In genomic region chr3:149969110-149969944, GRCh38 we compare ENCODE assay signal across 8 cellular contexts. TPM values are rescaled to one million over a fixed set of nuclear protein-coding genes. Genes with fewer than 3 reads are reported as not detected.
DNase-seq lines count a peak whose midpoint lies in the region; ATAC-seq, FAIRE-seq and TF ChIP-seq lines count a peak whose summit lies in the region.

No MANE protein-coding gene starts in this region.

- H3K4me1 ChIP-seq in GM23338 (ENCODE audit: insufficient read depth) (peaks cover 35% of the 10 kb centered on the region), GM12878 (ENCODE audit: control insufficient read depth, insufficient read depth, low read length) (no peaks in the 10 kb centered on the region), iPS DF 6.9 (ENCODE audit: control insufficient read depth, insufficient read depth, low read length) (no peaks in the 10 kb centered on the region)

- peak overlapping the region; percentile 91 for H3K4me3 Mint-ChIP-seq in GM23338

- RAD21 ChIA-PET in GM12878 (lab: Charles Lee; ENCODE audit: unreplicated experiment): interaction anchor here (0.7 to 9.3 kb wide), 7 partner anchors 12 to 214 kb away, joined by 3 to 111 read pairs (median 4); no protein-coding TSS in a partner anchor

- DNase-seq in AG08395 (ENCODE audit: low spot score): peak; percentile 70
- DNase-seq in GM23338 (ENCODE audit: low spot score): peak; percentile 94
- DNase-seq in NCI-H510A treated with DMSO at 0.1 percent for 48 hours (lab: John Stamatoyannopoulos, UW): peak; percentile 86
- DNase-seq in GM12878 (ENCODE audit: low read depth, low spot score): no peak
- no peak for DNase-seq in iPS DF 6.9 (ENCODE audit: low read depth, low spot score)
- DNase-seq in retina: peak; percentile 76
- DNase-seq in cortex of kidney (lab: John Stamatoyannopoulos, UW): no peak

- TF ChIP-seq POLR2A in GM12878 (IDR thresholded peaks at IDR 0.05; ENCODE audit: low read depth, low read length): no peak

- in situ Hi-C loops in GM12878 (cut with MboI): loop anchor here (5.0 to 25.0 kb wide), 3 partner anchors 213 to 543 kb away; no protein-coding TSS in a partner anchor

- peak overlapping the region; percentile 64 for H3K4me3 ChIP-seq in GM23338
- H3K4me3 ChIP-seq in GM12878: peak overlapping the region; percentile 66; the same call in 1 of the 2 replicates
- H3K4me3 ChIP-seq in iPS DF 6.9 (ENCODE audit: low read length): peak overlapping the region; percentile 77; the same call in 1 of the 2 replicates

- H3F3A ChIP-seq in GM23338 (replicated peaks; ENCODE audit: low read depth): no peaks in the 10 kb centered on the region

- H3K36me3 Mint-ChIP-seq in GM23338 (ENCODE audit: low read depth): peaks cover 54% of the 10 kb centered on the region

- H3K27me3 ChIP-seq in GM23338 (ENCODE audit: insufficient read depth): no peaks in the 10 kb centered on the region
- H3K27me3 ChIP-seq in GM12878 (replicated peaks in 1 of 2; ENCODE audit: control insufficient read depth in 2 of 2, insufficient read depth in 2 of 2, low read length in 1 of 2): 0 out of 4 replicates have a peak, but pooled peaks cover 0 to 4% of the 10 kb centered on the region in 2 experiments
- no peaks in the 10 kb centered on the region for H3K27me3 ChIP-seq in iPS DF 6.9 (ENCODE audit: control insufficient read depth, insufficient read depth, low read length)

- no peak for TF ChIP-seq RAD21 in GM12878 (IDR thresholded peaks at IDR 0.05; ENCODE audit: insufficient read depth, low read depth, low read length)

- 85% methylated on average over 16 of the region's 16 CpGs for WGBS in GM12878 (ENCODE audit: insufficient coverage, insufficient replicate concordance, low lambda C conversion rate, missing lambda C conversion rate)
- no CpG with 5 or more reads among the region's 16 CpGs for WGBS in iPS DF 6.9 (ENCODE audit: insufficient coverage, insufficient read length)

- peaks cover 54% of the 10 kb centered on the region for H3K4me1 Mint-ChIP-seq in GM23338

- intact Hi-C loops in GM12878 (cut with micrococcal nuclease; ENCODE audit: unreplicated experiment): loop anchor here (10.0 kb wide), 1 partner anchor 525 kb away; no protein-coding TSS in a partner anchor

- H3K9me3 ChIP-seq in GM12878 (replicated peaks; ENCODE audit: control insufficient read depth, insufficient read depth, low read length) (no peaks in the 10 kb centered on the region), iPS DF 6.9 (ENCODE audit: control insufficient read depth, insufficient read depth, low read length) (no peaks in the 10 kb centered on the region)

- H3K36me3 ChIP-seq in GM23338 (ENCODE audit: insufficient read depth) (peaks cover 3% of the 10 kb centered on the region; the same call in 1 of the 2 replicates), GM12878 (ENCODE audit: control insufficient read depth in 2 of 2, insufficient read depth in 2 of 2, low read length in 1 of 2) (no peaks in the 10 kb centered on the region), iPS DF 6.9 (ENCODE audit: control insufficient read depth, insufficient read depth, low read length) (peaks cover 9% of the 10 kb centered on the region; the same call in 1 of the 2 replicates)

- SMC1A ChIA-PET in GM12878 (lab: Charles Lee; ENCODE audit: uncharacterized antibody, unreplicated experiment): interaction anchor here (0.8 to 5.7 kb wide), 10 partner anchors 18 to 526 kb away, joined by 3 to 90 read pairs (median 4); no protein-coding TSS in a partner anchor

- H3K27ac ChIP-seq in GM23338 (ENCODE audit: low read depth) (peak overlapping the region; percentile 96), GM12878 (ENCODE audit: control insufficient read depth, insufficient read depth) (no peak overlapping the region), iPS DF 6.9 (ENCODE audit: low read length) (no peak overlapping the region)

- POLR2A ChIA-PET in GM12878 (lab: Charles Lee): interaction anchor here (0.6 to 0.7 kb wide), 2 partner anchors 793 to 926 kb away, joined by 3 to 4 read pairs; no protein-coding TSS in a partner anchor

- no TSS peak for BruUV-seq in GM12878 (replicated peaks; lab: Mats Ljungman, UMichigan)

- H3K9ac ChIP-seq in GM12878 (ENCODE audit: control insufficient read depth, insufficient read depth, low read length): no peak overlapping the region; the same call in 1 of the 2 replicates

- H3K27me3 Mint-ChIP-seq in GM23338 (ENCODE audit: insufficient read depth, low read depth, poor library complexity): peaks cover 16% of the 10 kb centered on the region

- CTCF ChIA-PET in GM12878 (lab: Yijun Ruan, JAX): interaction anchor here (0.7 to 8.0 kb wide), 13 partner anchors 8 to 254 kb away, joined by 3 to 128 read pairs (median 6); no protein-coding TSS in a partner anchor

- H3K27ac Mint-ChIP-seq in GM23338: peak overlapping the region; percentile 99

- H4K20me1 ChIP-seq in GM23338 (replicated peaks; ENCODE audit: insufficient read depth) (peaks cover 6% of the 10 kb centered on the region; the same call in 1 of the 2 replicates), GM12878 (ENCODE audit: control insufficient read depth, insufficient read depth) (no peaks in the 10 kb centered on the region)

- no peaks in the 10 kb centered on the region for H3K9me2 ChIP-seq in GM23338 (ENCODE audit: insufficient read depth)

- H2AFZ ChIP-seq in GM23338: no peak overlapping the region
- peak overlapping the region; percentile 85 for H2AFZ ChIP-seq in GM12878 (ENCODE audit: control insufficient read depth, low read depth, low read length)

- no peaks in the 10 kb centered on the region; the same call in none of the 3 replicates for H3K9me3 Mint-ChIP-seq in GM23338

- TF ChIP-seq EP300 in GM12878 (IDR thresholded peaks at IDR 0.05; ENCODE audit: borderline replicate concordance in 1 of 2, control insufficient read depth in 1 of 2, low read depth in 2 of 2, low read length in 2 of 2): no peak

- 0 out of 4 replicates have a peak, but pooled peaks of 1 of the 2 experiments have one; percentile 10 for TF ChIP-seq CTCF in GM23338 (conservative IDR thresholded peaks at IDR 0.05; ENCODE audit: low read depth in 2 of 2)
- no peak for TF ChIP-seq CTCF in GM12878 (IDR thresholded peaks at IDR 0.05 in 2 of 3, conservative IDR thresholded peaks at IDR 0.05 in 1 of 3; ENCODE audit: control insufficient read depth in 2 of 3, extremely low read depth in 1 of 3, insufficient read depth in 1 of 3, low read depth in 3 of 3, low read length in 3 of 3)

- H3K79me2 ChIP-seq in GM23338 (replicated peaks; ENCODE audit: insufficient read depth) (peaks cover 75% of the 10 kb centered on the region), GM12878 (ENCODE audit: control insufficient read depth, insufficient read depth, low read length) (peaks cover 5% of the 10 kb centered on the region)

- FAIRE-seq in GM12878 (lab: Jason Lieb, UNC): peak; percentile 65

- ATAC-seq in GM23338 (peak; percentile 46), GM12878 (no peak; the same call in 2 of the 3 replicates), HG02973 (IDR thresholded peaks at IDR 0.05; ENCODE audit: unreplicated experiment) (no peak)

- H3K4me2 ChIP-seq in GM23338: peak overlapping the region; percentile 81
- H3K4me2 ChIP-seq in GM12878 (ENCODE audit: control insufficient read depth, insufficient read depth): peak overlapping the region; percentile 92

TF ChIP-seq in GM23338, 12 proteins besides CTCF, POLR2A, EP300 and RAD21 (continues in another document):
- TF ChIP-seq EZH2phosphoT487 (IDR thresholded peaks at IDR 0.05; ENCODE audit: unreplicated experiment) (no peak), ZNF331 (CRISPR knock-in tag; IDR thresholded peaks at IDR 0.05; ENCODE audit: low read depth) (no peak)

TF ChIP-seq in GM12878, 131 proteins besides CTCF, POLR2A, EP300 and RAD21:
- no peak for TF ChIP-seq IKZF2 (IDR thresholded peaks at IDR 0.05)
- TF ChIP-seq ATF7 (IDR thresholded peaks at IDR 0.05; ENCODE audit: low read depth): no peak
- TF ChIP-seq MLLT1 (IDR thresholded peaks at IDR 0.05): 0 out of 2 replicates have a peak, but pooled peaks have one; percentile 21

RNA-seq across cellular contexts. Expression of gene PFN2, which starts 1.4 kb away (rescaled TPM):
- total RNA-seq in GM23338 (2014; rRNA removed; shearing (Covaris generic)): 200 and 212 TPM in 2 replicates
- polyA plus RNA-seq in GM23338 (2016; fragmentation: Nextera tagmentation; extraction: Ambion mirVana) (173 and 183 TPM in 2 replicates), GM12878 (2011; rRNA removed) (78.9 and 107 TPM in 2 replicates), GM12878 (2014; fragmentation: Illumina TruSeq; extraction: Trizol) (4.4 and 7.7 TPM in 2 replicates), GM12878 (2014; fragmentation: Nextera tagmentation; extraction: Ambion mirVana) (1 to 10 TPM; 4.9 to 6.7 TPM), GM12878 (2014; rRNA removed) (4.5 and 4.6 TPM in 2 replicates), GM12878 (2016; fragmentation: Nextera tagmentation; extraction: Ambion mirVana) (10 to 100 TPM in 1 of 2 experiments, 1 to 10 TPM in 1; 8.9 to 11.2 TPM)
- total RNA-seq in GM12878 (2013; cell fraction: nucleolus; rRNA removed): 31.9 TPM in 2 replicates
- total RNA-seq in GM12878 (2014; rRNA removed) (3.1 and 3.2 TPM in 2 replicates), GM12878 (2014; rRNA removed; fragmentation: Illumina TruSeq; extraction: Trizol) (4.7 and 5.6 TPM in 2 replicates), GM12878 (2021) (3.9 and 4.2 TPM in 2 replicates)
- 3.5 TPM for polyA plus RNA-seq in GM12878 (2011; ENCODE audit: low read depth)
- polyA plus RNA-seq in GM12878 (2011; cell fraction: cytosol; rRNA removed): 26.2 and 38.0 TPM in 2 replicates
- 34.0 and 45.8 TPM in 2 replicates for polyA plus RNA-seq in GM12878 (2011; cell fraction: nucleus; rRNA removed)
- 6.6 and 7.0 TPM in 2 replicates for polyA plus RNA-seq in GM12878 (2012)
- polyA minus RNA-seq in GM12878 (2011; rRNA and poly(A)+ RNA removed): 27.6 and 43.3 TPM in 2 replicates
- polyA minus RNA-seq in GM12878 (2011; cell fraction: cytosol; rRNA and poly(A)+ RNA removed): 4.8 and 14.1 TPM in 2 replicates
- polyA minus RNA-seq in GM12878 (2011; cell fraction: nucleus; rRNA and poly(A)+ RNA removed): 23.6 and 25.4 TPM in 2 replicates

Comparison
In these comparisons a context has a peak if more than half of its experiments do, and no peak if none do; other contexts are left out.
1. DNase-seq: peak in AG08395 (single experiment), GM23338 (single experiment), NCI-H510A treated with DMSO at 0.1 percent for 48 hours (single experiment) and retina (single experiment); none in GM12878 (single experiment), iPS DF 6.9 (single experiment) and cortex of kidney (single experiment).
2. Peak in every context shown above with its lines, with median percentiles within 50 percentile points of each other: H3K4me3 ChIP-seq.